Comparison of ENCODE assay signal across 1 cellular context in the genomic region with DNA sequence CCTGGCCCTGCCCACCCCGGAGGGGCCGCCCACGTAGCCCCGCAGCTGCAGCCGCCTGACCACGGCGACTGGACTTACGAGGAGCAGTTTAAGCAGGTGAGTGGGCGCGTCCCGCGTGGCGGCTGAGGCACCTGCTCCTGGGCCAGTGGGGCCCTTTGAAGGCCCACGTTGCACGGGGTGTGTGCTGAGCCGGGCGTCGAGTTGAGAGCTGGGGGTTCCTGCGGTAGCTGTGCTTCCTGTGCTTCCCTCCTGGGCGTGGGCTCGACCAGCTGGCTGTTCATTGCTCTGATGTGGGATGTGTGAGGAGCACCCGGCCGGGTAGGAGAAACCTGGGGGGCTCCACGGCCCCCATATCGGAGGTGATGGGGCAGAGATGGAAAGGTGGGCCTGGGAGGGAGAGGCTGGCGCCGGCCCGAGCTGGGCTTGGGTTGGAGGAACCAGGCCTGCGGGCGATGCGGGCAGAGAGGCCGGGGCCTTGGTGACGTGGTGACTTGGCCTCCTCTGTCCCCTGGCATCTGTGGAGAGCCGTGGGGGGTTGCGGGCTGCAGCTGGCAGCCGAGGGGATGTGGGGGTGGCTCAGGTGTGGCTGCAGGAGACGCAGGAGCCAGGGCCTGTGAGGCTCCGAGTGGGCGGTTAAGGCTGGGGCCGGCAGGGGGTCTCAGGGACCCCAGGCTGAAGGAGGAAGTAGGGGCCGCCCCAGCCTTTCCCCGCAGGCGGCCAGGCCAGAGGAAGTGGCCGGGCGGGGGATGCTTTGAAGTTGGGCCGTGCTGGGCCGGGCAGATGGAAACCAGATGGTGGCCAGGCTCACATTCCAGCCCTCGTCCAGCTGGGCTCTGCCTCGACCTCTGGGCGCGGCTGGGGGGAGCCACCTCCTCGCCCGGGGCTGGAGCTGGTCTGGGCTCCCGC.
TF ChIP-seq lines count a peak whose summit lies in the region.

No MANE protein-coding gene starts in this region.

TF ChIP-seq in HepG2, 621 proteins besides CTCF, POLR2A, EP300 and RAD21 (continues in another document):
- TF ChIP-seq KLF12 (CRISPR knock-in tag; IDR thresholded peaks at IDR 0.05; ENCODE audit: borderline replicate concordance): 0 out of 2 replicates have a peak, but pooled peaks have one; percentile 25
- TF ChIP-seq CBX5 (CRISPR knock-in tag; IDR thresholded peaks at IDR 0.05; ENCODE audit: borderline replicate concordance): peak; percentile 21; the same call in 1 of the 2 replicates
- TF ChIP-seq DNMT3B (CRISPR knock-in tag; conservative IDR thresholded peaks at IDR 0.05): no peak
- peak; percentile 56; the same call in 1 of the 2 replicates for TF ChIP-seq MAX (IDR thresholded peaks at IDR 0.05)
- TF ChIP-seq RBFOX2 (IDR thresholded peaks at IDR 0.05; ENCODE audit: low read depth, low read length): peak; percentile 88
- TF ChIP-seq NR2F6 (IDR thresholded peaks at IDR 0.05): 0 out of 2 replicates have a peak, but pooled peaks have one; percentile 22
- TF ChIP-seq NR2F6 (CRISPR knock-in tag; IDR thresholded peaks at IDR 0.05): no peak
- TF ChIP-seq, protein P1, sequence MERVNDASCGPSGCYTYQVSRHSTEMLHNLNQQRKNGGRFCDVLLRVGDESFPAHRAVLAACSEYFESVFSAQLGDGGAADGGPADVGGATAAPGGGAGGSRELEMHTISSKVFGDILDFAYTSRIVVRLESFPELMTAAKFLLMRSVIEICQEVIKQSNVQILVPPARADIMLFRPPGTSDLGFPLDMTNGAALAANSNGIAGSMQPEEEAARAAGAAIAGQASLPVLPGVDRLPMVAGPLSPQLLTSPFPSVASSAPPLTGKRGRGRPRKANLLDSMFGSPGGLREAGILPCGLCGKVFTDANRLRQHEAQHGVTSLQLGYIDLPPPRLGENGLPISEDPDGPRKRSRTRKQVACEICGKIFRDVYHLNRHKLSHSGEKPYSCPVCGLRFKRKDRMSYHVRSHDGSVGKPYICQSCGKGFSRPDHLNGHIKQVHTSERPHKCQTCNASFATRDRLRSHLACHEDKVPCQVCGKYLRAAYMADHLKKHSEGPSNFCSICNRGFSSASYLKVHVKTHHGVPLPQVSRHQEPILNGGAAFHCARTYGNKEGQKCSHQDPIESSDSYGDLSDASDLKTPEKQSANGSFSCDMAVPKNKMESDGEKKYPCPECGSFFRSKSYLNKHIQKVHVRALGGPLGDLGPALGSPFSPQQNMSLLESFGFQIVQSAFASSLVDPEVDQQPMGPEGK (CRISPR knock-in tag; IDR thresholded peaks at IDR 0.05): peak; percentile 77; the same call in 1 of the 2 replicates
- TF ChIP-seq BHLHE40 (IDR thresholded peaks at IDR 0.05; ENCODE audit: low read length): no peak
- peak; percentile 42; the same call in 1 of the 2 replicates for TF ChIP-seq ELF3 (CRISPR knock-in tag; IDR thresholded peaks at IDR 0.05)
- no peak for TF ChIP-seq MTF1 (CRISPR knock-in tag; IDR thresholded peaks at IDR 0.05)
- TF ChIP-seq, protein P2, sequence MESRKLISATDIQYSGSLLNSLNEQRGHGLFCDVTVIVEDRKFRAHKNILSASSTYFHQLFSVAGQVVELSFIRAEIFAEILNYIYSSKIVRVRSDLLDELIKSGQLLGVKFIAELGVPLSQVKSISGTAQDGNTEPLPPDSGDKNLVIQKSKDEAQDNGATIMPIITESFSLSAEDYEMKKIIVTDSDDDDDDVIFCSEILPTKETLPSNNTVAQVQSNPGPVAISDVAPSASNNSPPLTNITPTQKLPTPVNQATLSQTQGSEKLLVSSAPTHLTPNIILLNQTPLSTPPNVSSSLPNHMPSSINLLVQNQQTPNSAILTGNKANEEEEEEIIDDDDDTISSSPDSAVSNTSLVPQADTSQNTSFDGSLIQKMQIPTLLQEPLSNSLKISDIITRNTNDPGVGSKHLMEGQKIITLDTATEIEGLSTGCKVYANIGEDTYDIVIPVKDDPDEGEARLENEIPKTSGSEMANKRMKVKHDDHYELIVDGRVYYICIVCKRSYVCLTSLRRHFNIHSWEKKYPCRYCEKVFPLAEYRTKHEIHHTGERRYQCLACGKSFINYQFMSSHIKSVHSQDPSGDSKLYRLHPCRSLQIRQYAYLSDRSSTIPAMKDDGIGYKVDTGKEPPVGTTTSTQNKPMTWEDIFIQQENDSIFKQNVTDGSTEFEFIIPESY (CRISPR knock-in tag; IDR thresholded peaks at IDR 0.05): peak; percentile 87
- TF ChIP-seq ZNF616 (CRISPR knock-in tag; IDR thresholded peaks at IDR 0.05; ENCODE audit: low read depth): no peak
- TF ChIP-seq SIX4 (CRISPR knock-in tag; IDR thresholded peaks at IDR 0.05): no peak
- TF ChIP-seq AKAP8 (CRISPR knock-in tag; IDR thresholded peaks at IDR 0.05): peak; percentile 71; the same call in 1 of the 2 replicates
- TF ChIP-seq SALL2 (CRISPR knock-in tag; IDR thresholded peaks at IDR 0.05): no peak
- TF ChIP-seq PCBP1 (IDR thresholded peaks at IDR 0.05; ENCODE audit: borderline replicate concordance, low read depth, low read length): peak; percentile 53; the same call in 1 of the 2 replicates
- TF ChIP-seq ZNF460 (CRISPR knock-in tag; IDR thresholded peaks at IDR 0.05; ENCODE audit: borderline replicate concordance): no peak
- peak; percentile 20; the same call in 1 of the 2 replicates for TF ChIP-seq NFKB2 (CRISPR knock-in tag; IDR thresholded peaks at IDR 0.05; ENCODE audit: borderline replicate concordance)
- TF ChIP-seq MED13 (CRISPR knock-in tag; IDR thresholded peaks at IDR 0.05): 0 out of 2 replicates have a peak, but pooled peaks have one; percentile 23
- TF ChIP-seq, protein P3, sequence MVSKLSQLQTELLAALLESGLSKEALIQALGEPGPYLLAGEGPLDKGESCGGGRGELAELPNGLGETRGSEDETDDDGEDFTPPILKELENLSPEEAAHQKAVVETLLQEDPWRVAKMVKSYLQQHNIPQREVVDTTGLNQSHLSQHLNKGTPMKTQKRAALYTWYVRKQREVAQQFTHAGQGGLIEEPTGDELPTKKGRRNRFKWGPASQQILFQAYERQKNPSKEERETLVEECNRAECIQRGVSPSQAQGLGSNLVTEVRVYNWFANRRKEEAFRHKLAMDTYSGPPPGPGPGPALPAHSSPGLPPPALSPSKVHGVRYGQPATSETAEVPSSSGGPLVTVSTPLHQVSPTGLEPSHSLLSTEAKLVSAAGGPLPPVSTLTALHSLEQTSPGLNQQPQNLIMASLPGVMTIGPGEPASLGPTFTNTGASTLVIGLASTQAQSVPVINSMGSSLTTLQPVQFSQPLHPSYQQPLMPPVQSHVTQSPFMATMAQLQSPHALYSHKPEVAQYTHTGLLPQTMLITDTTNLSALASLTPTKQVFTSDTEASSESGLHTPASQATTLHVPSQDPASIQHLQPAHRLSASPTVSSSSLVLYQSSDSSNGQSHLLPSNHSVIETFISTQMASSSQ (IDR thresholded peaks at IDR 0.05; ENCODE audit: low read depth): no peak
- TF ChIP-seq, protein P3 (CRISPR knock-in tag; IDR thresholded peaks at IDR 0.05; ENCODE audit: borderline replicate concordance): no peak
- no peak; the same call in 1 of the 2 replicates for TF ChIP-seq POLR2G (IDR thresholded peaks at IDR 0.05; ENCODE audit: low read depth, low read length)
- TF ChIP-seq MTF2 (CRISPR knock-in tag; IDR thresholded peaks at IDR 0.05; ENCODE audit: borderline replicate concordance): 0 out of 2 replicates have a peak, but pooled peaks have one; percentile 18
- no peak for TF ChIP-seq HMG20B (CRISPR knock-in tag; conservative IDR thresholded peaks at IDR 0.05)
- TF ChIP-seq ZBTB34 (CRISPR knock-in tag; IDR thresholded peaks at IDR 0.05): no peak
- peak; percentile 27 for TF ChIP-seq XRCC5 (optimal IDR thresholded peaks at IDR 0.05; ENCODE audit: low read length)
- TF ChIP-seq, protein P4, sequence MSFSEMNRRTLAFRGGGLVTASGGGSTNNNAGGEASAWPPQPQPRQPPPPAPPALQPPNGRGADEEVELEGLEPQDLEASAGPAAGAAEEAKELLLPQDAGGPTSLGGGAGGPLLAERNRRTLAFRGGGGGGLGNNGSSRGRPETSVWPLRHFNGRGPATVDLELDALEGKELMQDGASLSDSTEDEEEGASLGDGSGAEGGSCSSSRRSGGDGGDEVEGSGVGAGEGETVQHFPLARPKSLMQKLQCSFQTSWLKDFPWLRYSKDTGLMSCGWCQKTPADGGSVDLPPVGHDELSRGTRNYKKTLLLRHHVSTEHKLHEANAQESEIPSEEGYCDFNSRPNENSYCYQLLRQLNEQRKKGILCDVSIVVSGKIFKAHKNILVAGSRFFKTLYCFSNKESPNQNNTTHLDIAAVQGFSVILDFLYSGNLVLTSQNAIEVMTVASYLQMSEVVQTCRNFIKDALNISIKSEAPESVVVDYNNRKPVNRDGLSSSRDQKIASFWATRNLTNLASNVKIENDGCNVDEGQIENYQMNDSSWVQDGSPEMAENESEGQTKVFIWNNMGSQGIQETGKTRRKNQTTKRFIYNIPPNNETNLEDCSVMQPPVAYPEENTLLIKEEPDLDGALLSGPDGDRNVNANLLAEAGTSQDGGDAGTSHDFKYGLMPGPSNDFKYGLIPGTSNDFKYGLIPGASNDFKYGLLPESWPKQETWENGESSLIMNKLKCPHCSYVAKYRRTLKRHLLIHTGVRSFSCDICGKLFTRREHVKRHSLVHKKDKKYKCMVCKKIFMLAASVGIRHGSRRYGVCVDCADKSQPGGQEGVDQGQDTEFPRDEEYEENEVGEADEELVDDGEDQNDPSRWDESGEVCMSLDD (CRISPR knock-in tag; IDR thresholded peaks at IDR 0.05; ENCODE audit: borderline replicate concordance): no peak
- TF ChIP-seq TP53 (CRISPR knock-in tag; conservative IDR thresholded peaks at IDR 0.05): peak; percentile 96; the same call in 1 of the 2 replicates
- TF ChIP-seq ZNF543 (CRISPR knock-in tag; IDR thresholded peaks at IDR 0.05): 0 out of 2 replicates have a peak, but pooled peaks have one; percentile 14
- TF ChIP-seq ZFX (CRISPR knock-in tag; IDR thresholded peaks at IDR 0.05; ENCODE audit: low read depth): peak; percentile 50
- TF ChIP-seq ZFP91 (CRISPR knock-in tag; IDR thresholded peaks at IDR 0.05; ENCODE audit: borderline replicate concordance): peak; percentile 14; the same call in 1 of the 2 replicates
- TF ChIP-seq TRIM22 (IDR thresholded peaks at IDR 0.05): no peak
- TF ChIP-seq CCAR2 (optimal IDR thresholded peaks at IDR 0.05; ENCODE audit: low read depth, low read length): no peak
- peak; percentile 91 for TF ChIP-seq ZBTB38 (CRISPR knock-in tag; IDR thresholded peaks at IDR 0.05)
- TF ChIP-seq HNRNPLL (IDR thresholded peaks at IDR 0.05; ENCODE audit: low read depth, low read length, poor library complexity, severe bottlenecking): peak; percentile 19
- peak; percentile 94; the same call in 1 of the 2 replicates for TF ChIP-seq TFAP4 (IDR thresholded peaks at IDR 0.05; ENCODE audit: borderline replicate concordance, low read depth)
- TF ChIP-seq FOXO1 (CRISPR knock-in tag; IDR thresholded peaks at IDR 0.05): no peak
- peak; percentile 71; the same call in 1 of the 2 replicates for TF ChIP-seq TCF7 (IDR thresholded peaks at IDR 0.05; ENCODE audit: low read depth)
- no peak for TF ChIP-seq FOSL1 (CRISPR knock-in tag; IDR thresholded peaks at IDR 0.05; ENCODE audit: borderline replicate concordance)
- TF ChIP-seq ZEB1 (IDR thresholded peaks at IDR 0.05; ENCODE audit: insufficient replicate concordance, low read depth): no peak
- peak; percentile 73 for TF ChIP-seq ZBTB7A (CRISPR knock-in tag; IDR thresholded peaks at IDR 0.05)
